In genomic region chr3:196639517-196640500, GRCh38 we compare ENCODE assay signal across 8 cellular contexts. TPM values are rescaled to one million over a fixed set of nuclear protein-coding genes. Genes with fewer than 3 reads are reported as not detected.
A peak's percentile ranks its signal among the peaks of the same experiment; 100 is the strongest.
DNase-seq lines count a peak whose midpoint lies in the region; ATAC-seq and TF ChIP-seq lines count a peak whose summit lies in the region.

Gene NRROS, plus strand, starts transcription at chr3:196639694. Its CDS starts 14,846 bp downstream, at chr3:196654540.

- DNase-seq in GM12865 (ENCODE audit: low read depth) (peak; percentile 92), NCI-H345 treated with DMSO at 0.1 percent for 48 hours (lab: John Stamatoyannopoulos, UW; ENCODE audit: unreplicated experiment) (peak; percentile 48), mesenteric fat pad (ENCODE audit: low spot score) (no peak)
- DNase-seq in activated CD4-positive, alpha-beta memory T cell treated with anti-CD3 and anti-CD28 coated beads for 36 hours: peak; percentile 86
- DNase-seq in effector CD8-positive, alpha-beta T cell (lab: John Stamatoyannopoulos, UW): peak; percentile 13
- DNase-seq in stimulated activated CD8-positive, alpha-beta memory T cell treated with anti-CD3 and anti-CD28 coated beads, Interleukin-2, amount 100 ng/mL, for 48 hours (ENCODE audit: low read depth in 2 of 2): peak; percentile 55 to 60

- peak within 1 kb of the TSS; percentile 88 for H3K4me3 Mint-ChIP-seq in activated CD4-positive, alpha-beta memory T cell treated with anti-CD3 and anti-CD28 coated beads for 36 hours

- POLR2A ChIA-PET in activated CD4-positive, alpha-beta memory T cell treated with anti-CD3 and anti-CD28 coated beads for 36 hours (lab: Charles Lee): interaction anchor here (0.8 to 2.9 kb wide), 7 partner anchors 8 to 136 kb away, joined by 3 to 19 read pairs (median 3); partner anchors contain the start of genes CEP19, FBXO45, PIGX and RNF168

- ATAC-seq in HG02763 (IDR thresholded peaks at IDR 0.05; ENCODE audit: unreplicated experiment) (peak; percentile 37), HG02970 (IDR thresholded peaks at IDR 0.05; ENCODE audit: low FRiP score, unreplicated experiment) (no peak)

- H3K27me3 Mint-ChIP-seq in activated CD4-positive, alpha-beta memory T cell treated with anti-CD3 and anti-CD28 coated beads for 36 hours: no peaks in the 10 kb centered on the region

- no peaks in the 10 kb centered on the region for H3K9me3 Mint-ChIP-seq in activated CD4-positive, alpha-beta memory T cell treated with anti-CD3 and anti-CD28 coated beads for 36 hours

- H3K4me3 ChIP-seq in GM12865 (ENCODE audit: low read depth, low read length): peak within 1 kb of the TSS; percentile 85

- intact Hi-C loops in activated CD4-positive, alpha-beta memory T cell treated with anti-CD3 and anti-CD28 coated beads for 36 hours (cut with micrococcal nuclease): loop anchor here (2.0 to 10.0 kb wide), 6 partner anchors 15 to 655 kb away; partner anchors contain the start of genes DLG1, FBXO45, SENP5 and WDR53

- peaks cover 18% of the 10 kb centered on the region for H3K36me3 Mint-ChIP-seq in activated CD4-positive, alpha-beta memory T cell treated with anti-CD3 and anti-CD28 coated beads for 36 hours

- peak within 1 kb of the TSS; percentile 94 for H3K27ac Mint-ChIP-seq in activated CD4-positive, alpha-beta memory T cell treated with anti-CD3 and anti-CD28 coated beads for 36 hours

- no peak for TF ChIP-seq CTCF in GM12865 (IDR thresholded peaks at IDR 0.05; ENCODE audit: insufficient read depth, low read depth, low read length, missing control alignments)

- H3K4me1 Mint-ChIP-seq in activated CD4-positive, alpha-beta memory T cell treated with anti-CD3 and anti-CD28 coated beads for 36 hours (ENCODE audit: low read depth): peaks cover 65% of the 10 kb centered on the region

- CTCF ChIA-PET in activated CD4-positive, alpha-beta memory T cell treated with anti-CD3 and anti-CD28 coated beads for 36 hours (lab: Charles Lee): interaction anchor here (0.7 to 5.4 kb wide), 5 partner anchors 8 to 111 kb away, joined by 3 to 43 read pairs (median 16); no protein-coding TSS in a partner anchor

RNA-seq across cellular contexts. Expression of gene NRROS, which starts in this region (rescaled TPM):
- total RNA-seq in activated CD4-positive, alpha-beta memory T cell treated with anti-CD3 and anti-CD28 coated beads for 36 hours: 10 to 100 TPM; 24.5 to 25.3 TPM
- total RNA-seq in mesenteric fat pad: 20.7 TPM
